In genomic region chr14:85535316-85535715, GRCh38 we compare ENCODE assay signal across 12 cellular contexts. TPM values are rescaled to one million over a fixed set of nuclear protein-coding genes. Genes with fewer than 3 reads are reported as not detected.
DNase-seq lines count a peak whose midpoint lies in the region; ATAC-seq, FAIRE-seq and TF ChIP-seq lines count a peak whose summit lies in the region.
"Had no signal": no experiment of that assay in that cellular context is flagged by ENCODE, and none has a peak within 500 bp of the region (broad histone marks: within the 10 kb centered on the region; RNA-seq: fewer than 3 reads in every experiment).

No MANE protein-coding gene starts in this region.

- DNase-seq in lung microvascular endothelial cell (ENCODE audit: low read depth in 2 of 2) (peak; percentile 10 to 71), GM12891 (ENCODE audit: insufficient read length, low spot score) (no peak), NCI-H748 treated with DMSO at 0.1 percent for 48 hours (lab: John Stamatoyannopoulos, UW) (no peak)
- DNase-seq in stimulated activated CD4-positive, alpha-beta T cell treated with anti-CD3 and anti-CD28 coated beads, Interleukin-2, amount 100 ng/mL, for 48 hours = no peak
- DNase-seq: naive thymus-derived CD8-positive, alpha-beta T cell; NK-92 treated with Interleukin-12 subunit alpha and Interleukin-12 subunit beta, amount 100 ng/mL, for 24 hours had no signal

- no peak for ATAC-seq in GM19467 (IDR thresholded peaks at IDR 0.05; ENCODE audit: unreplicated experiment)
- ATAC-seq: naive thymus-derived CD8-positive, alpha-beta T cell had no signal

- no peaks in the 10 kb centered on the region for H3K9me3 ChIP-seq in HUES48 (ENCODE audit: control insufficient read depth, insufficient read depth, low read length)
- no peaks in the 10 kb centered on the region for H3K9me3 ChIP-seq in stomach smooth muscle (ENCODE audit: control insufficient read depth in 2 of 2, low read length in 2 of 2)

- no peak overlapping the region for H3K27ac ChIP-seq in HUES48 (ENCODE audit: low read depth, low read length)
- peak overlapping the region; percentile 65 for H3K27ac ChIP-seq in cingulate gyrus (ENCODE audit: low read depth, low read length)
- H3K27ac ChIP-seq in stomach smooth muscle (ENCODE audit: low read length) = no peak overlapping the region

- FAIRE-seq in GM12891 (lab: Jason Lieb, UNC) = no peak
- FAIRE-seq: bronchial epithelial cell, GM18507 had no signal

- no peak for TF ChIP-seq POLR2A in GM12891 (IDR thresholded peaks at IDR 0.05; ENCODE audit: low read depth, low read length)

- peaks cover 37% of the 10 kb centered on the region for H3K4me1 ChIP-seq in HUES48 (ENCODE audit: control insufficient read depth, insufficient read depth, low read length)
- H3K4me1 ChIP-seq in stomach smooth muscle (ENCODE audit: control insufficient read depth, insufficient read depth, low read length) = peaks cover 17% of the 10 kb centered on the region

- H3K27me3 ChIP-seq in HUES48 (ENCODE audit: control insufficient read depth, insufficient read depth, low read length) = peaks cover 53% of the 10 kb centered on the region
- peaks cover 27 to 41% of the 10 kb centered on the region in 2 donors for H3K27me3 ChIP-seq in stomach smooth muscle (ENCODE audit: control insufficient read depth in 1 of 2, insufficient read depth in 2 of 2, low read length in 2 of 2)

- no peaks in the 10 kb centered on the region for H3K36me3 ChIP-seq in HUES48 (ENCODE audit: control insufficient read depth, insufficient read depth, low read length)
- H3K36me3 ChIP-seq in stomach smooth muscle (ENCODE audit: control insufficient read depth in 2 of 2, insufficient read depth in 2 of 2, low read length in 2 of 2) = no peaks in the 10 kb centered on the region

- no peak overlapping the region for H3K9ac ChIP-seq in HUES48 (ENCODE audit: low read depth, low read length)
- H3K9ac ChIP-seq in stomach smooth muscle (ENCODE audit: low read length in 2 of 2) = no peak overlapping the region

- H3K4me3 ChIP-seq in HUES48 (ENCODE audit: low read depth, low read length) (peak overlapping the region; percentile 79), stomach smooth muscle (ENCODE audit: low read length in 2 of 2) (peak overlapping the region; percentile 5 to 83)

TF ChIP-seq in GM12891, 5 proteins besides CTCF, POLR2A, EP300 and RAD21:
- TF ChIP-seq POLR2AphosphoS5 (IDR thresholded peaks at IDR 0.05; ENCODE audit: low read depth, low read length) = no peak
- no peak for TF ChIP-seq TAF1 (IDR thresholded peaks at IDR 0.05; ENCODE audit: low read depth, low read length)
- no peak for TF ChIP-seq PAX5 (IDR thresholded peaks at IDR 0.05; ENCODE audit: insufficient read depth, low read length, severe bottlenecking)
- TF ChIP-seq SPI1 (IDR thresholded peaks at IDR 0.05; ENCODE audit: low read depth, low read length) = no peak
- TF ChIP-seq POU2F2 (IDR thresholded peaks at IDR 0.05; ENCODE audit: low read depth, low read length) = no peak

RNA-seq across cellular contexts. Expression of gene FLRT2, which starts 5.4 kb away (rescaled TPM):
- total RNA-seq in lung microvascular endothelial cell = 86.5 and 139 TPM in 2 replicates
- not detected for polyA plus RNA-seq in GM12891 (2012; ENCODE audit: low read depth, missing spikeins)
- total RNA-seq: naive thymus-derived CD8-positive, alpha-beta T cell had no signal
- polyA plus RNA-seq: naive thymus-derived CD8-positive, alpha-beta T cell had no signal

Comparison
In these comparisons a context has a peak if more than half of its experiments do, and no peak if none do; other contexts are left out.
1. DNase-seq: peak in lung microvascular endothelial cell (2 of 2); none in GM12891 (single experiment), NCI-H748 treated with DMSO at 0.1 percent for 48 hours (single experiment) and stimulated activated CD4-positive, alpha-beta T cell treated with anti-CD3 and anti-CD28 coated beads, Interleukin-2, amount 100 ng/mL, for 48 hours (0 of 2).